ENCODE assay signal across 30 cellular contexts in the genomic region with DNA sequence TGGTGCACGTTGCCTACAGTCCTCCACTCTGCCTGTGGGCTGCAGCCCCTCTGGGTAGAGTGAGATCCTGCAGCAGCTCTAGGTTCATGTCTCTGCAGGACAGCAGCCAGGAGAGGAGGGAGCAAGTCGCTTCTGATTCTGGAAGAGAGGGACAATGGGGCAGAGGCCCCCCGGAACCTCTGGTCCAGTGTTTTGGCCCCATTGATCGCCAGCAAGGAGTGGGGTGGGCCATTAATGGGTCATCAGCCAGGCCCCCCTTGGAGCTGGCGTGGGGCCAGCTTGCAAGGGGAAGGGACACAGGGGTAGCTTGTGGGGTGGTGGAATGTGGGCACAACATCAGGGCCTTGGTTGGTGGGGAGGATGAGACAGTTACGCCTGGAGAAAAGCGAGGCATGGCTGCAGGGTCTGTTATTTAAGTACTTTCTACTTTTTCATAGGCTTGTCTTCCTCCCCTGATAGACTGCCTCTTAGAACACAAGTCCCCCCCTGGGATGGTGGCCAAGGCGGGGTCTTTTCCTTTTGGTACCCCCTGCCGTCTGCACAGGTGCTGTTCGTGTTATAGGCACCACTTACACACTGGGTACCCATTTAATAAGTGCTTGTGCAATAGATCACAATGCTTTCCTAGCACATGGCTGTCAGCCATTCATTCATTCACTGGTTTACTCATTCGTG. TPM values are rescaled to one million over a fixed set of nuclear protein-coding genes. Genes with fewer than 3 reads are reported as not detected.
A peak's percentile ranks its signal among the peaks of the same experiment; 100 is the strongest.
DNase-seq lines count a peak whose midpoint lies in the region; FAIRE-seq and TF ChIP-seq lines count a peak whose summit lies in the region.
"Had no signal": no experiment of that assay in that cellular context is flagged by ENCODE, and none has a peak within 500 bp of the region (broad histone marks: within the 10 kb centered on the region; RNA-seq: fewer than 3 reads in every experiment).

No MANE protein-coding gene starts in this region.

- no peak for TF ChIP-seq POLR2A in testis (IDR thresholded peaks at IDR 0.05)

- intact Hi-C loops in testis (cut with DNase I; ENCODE audit: low total_unique reads), result no loop called here

- no peaks in the 10 kb centered on the region for H3K27me3 ChIP-seq in testis
- H3K27me3 ChIP-seq: ascending aorta, cardiac muscle cell had no signal

- CTCF ChIA-PET in activated naive CD4-positive, alpha-beta T cell treated with anti-CD3 and anti-CD28 coated beads, Interleukin-2, amount 10 ng/mL, durations not matched to agents 7 days and 5 days (lab: Charles Lee), result no interaction called here

- TF ChIP-seq CTCF in coronary artery (IDR thresholded peaks at IDR 0.05), result no peak
- TF ChIP-seq CTCF in testis (IDR thresholded peaks at IDR 0.05), result no peak

- no peak overlapping the region for H3K27ac Mint-ChIP-seq in activated naive CD4-positive, alpha-beta T cell treated with anti-CD3 and anti-CD28 coated beads, Interleukin-2, amount 10 ng/mL, durations not matched to agents 7 days and 5 days
- H3K27ac Mint-ChIP-seq: activated CD4-positive, alpha-beta T cell treated with anti-CD3 and anti-CD28 coated beads, Interleukin-2, amount 10 ng/mL, durations not matched to agents 24 days and 14 days; activated naive CD8-positive, alpha-beta T cell; CD4-positive, alpha-beta memory T cell; immature natural killer cell; nephron progenitor cell; T-helper 2 cell treated with Interferon-gamma antibody and Interleukin-4, amounts not matched to agents 5 μg/mL and 100 μg/mL, for 36 hours had no signal

- H3K4me3 ChIP-seq in coronary artery, result no peak overlapping the region
- no peak overlapping the region for H3K4me3 ChIP-seq in testis
- H3K4me3 ChIP-seq: A549, ascending aorta, cardiac muscle cell, esophagus muscularis mucosa, lung had no signal

- H3K27me3 Mint-ChIP-seq in activated naive CD4-positive, alpha-beta T cell treated with anti-CD3 and anti-CD28 coated beads, Interleukin-2, amount 10 ng/mL, durations not matched to agents 7 days and 5 days, result peaks cover 5% of the 10 kb centered on the region
- H3K27me3 Mint-ChIP-seq: activated CD4-positive, alpha-beta T cell treated with anti-CD3 and anti-CD28 coated beads, Interleukin-2, amount 10 ng/mL, durations not matched to agents 24 days and 14 days had no signal

- no peak overlapping the region for H3K27ac ChIP-seq in coronary artery
- H3K27ac ChIP-seq in testis, result no peak overlapping the region
- H3K27ac ChIP-seq: ascending aorta, cardiac muscle cell, esophagus muscularis mucosa, foreskin keratinocyte, parathyroid adenoma had no signal

- no peak overlapping the region for H3K4me3 Mint-ChIP-seq in activated naive CD4-positive, alpha-beta T cell treated with anti-CD3 and anti-CD28 coated beads, Interleukin-2, amount 10 ng/mL, durations not matched to agents 7 days and 5 days
- H3K4me3 Mint-ChIP-seq: activated CD4-positive, alpha-beta T cell treated with anti-CD3 and anti-CD28 coated beads, Interleukin-2, amount 10 ng/mL, durations not matched to agents 24 days and 14 days; activated naive CD8-positive, alpha-beta T cell; CD4-positive, alpha-beta memory T cell; immature natural killer cell; nephron progenitor cell; T-helper 2 cell treated with Interferon-gamma antibody and Interleukin-4, amounts not matched to agents 5 μg/mL and 100 μg/mL, for 36 hours had no signal

- peaks cover 10% of the 10 kb centered on the region for H3K4me1 ChIP-seq in testis
- H3K4me1 ChIP-seq: ascending aorta, esophagus muscularis mucosa, foreskin keratinocyte, parathyroid adenoma had no signal

- peaks cover 2% of the 10 kb centered on the region for H3K9me3 Mint-ChIP-seq in activated naive CD4-positive, alpha-beta T cell treated with anti-CD3 and anti-CD28 coated beads, Interleukin-2, amount 10 ng/mL, durations not matched to agents 7 days and 5 days
- H3K9me3 Mint-ChIP-seq: activated CD4-positive, alpha-beta T cell treated with anti-CD3 and anti-CD28 coated beads, Interleukin-2, amount 10 ng/mL, durations not matched to agents 24 days and 14 days; nephron progenitor cell; T-helper 2 cell treated with Interferon-gamma antibody and Interleukin-4, amounts not matched to agents 5 μg/mL and 100 μg/mL, for 36 hours had no signal

- FAIRE-seq in frontal cortex (lab: Jason Lieb, UNC), result no peak
- FAIRE-seq: A549 had no signal

- peak; percentile 10 for DNase-seq in activated naive CD4-positive, alpha-beta T cell treated with anti-CD3 and anti-CD28 coated beads, Interleukin-2, amount 10 ng/mL, durations not matched to agents 7 days and 5 days
- DNase-seq in activated naive CD4-positive, alpha-beta T cell treated with anti-CD3 and anti-CD28 coated beads, Interleukin-2, amount 50 U/mL, for 16 hours, result no peak
- DNase-seq in coronary artery (ENCODE audit: low spot score), result peak; percentile 62
- DNase-seq in mesenteric fat pad (ENCODE audit: low spot score), result peak; percentile 80
- peak; percentile 5 for DNase-seq in testis
- DNase-seq in frontal cortex (ENCODE audit: low spot score in 2 of 2), result no peak
- no peak for DNase-seq in KG1 (lab: John Stamatoyannopoulos, UW)
- DNase-seq in inferior parietal cortex (ENCODE audit: extremely low spot score), result no peak
- DNase-seq: activated CD4-positive, alpha-beta T cell treated with anti-CD3 and anti-CD28 coated beads, Interleukin-2, amount 10 ng/mL, durations not matched to agents 24 days and 14 days; AML-193; CD4-positive, alpha-beta memory T cell; cortex of kidney; foreskin keratinocyte; immature natural killer cell; NCI-H1105 treated with DMSO at 0.1 percent for 48 hours; NCI-H2081; NCI-H446; nephron progenitor cell; stimulated activated CD4-positive, alpha-beta T cell treated with anti-CD3 and anti-CD28 coated beads, Interleukin-15, amount 100 ng/mL, for 24 hours; stimulated activated naive CD4-positive, alpha-beta T cell had no signal

- H3K9me3 ChIP-seq in testis, result no peaks in the 10 kb centered on the region
- H3K9me3 ChIP-seq: A549, ascending aorta, esophagus muscularis mucosa had no signal

- no peaks in the 10 kb centered on the region for H3K4me1 Mint-ChIP-seq in activated naive CD4-positive, alpha-beta T cell treated with anti-CD3 and anti-CD28 coated beads, Interleukin-2, amount 10 ng/mL, durations not matched to agents 7 days and 5 days
- H3K4me1 Mint-ChIP-seq: activated CD4-positive, alpha-beta T cell treated with anti-CD3 and anti-CD28 coated beads, Interleukin-2, amount 10 ng/mL, durations not matched to agents 24 days and 14 days; CD4-positive, alpha-beta memory T cell had no signal

- H3K36me3 Mint-ChIP-seq in activated naive CD4-positive, alpha-beta T cell treated with anti-CD3 and anti-CD28 coated beads, Interleukin-2, amount 10 ng/mL, durations not matched to agents 7 days and 5 days, result no peaks in the 10 kb centered on the region
- H3K36me3 Mint-ChIP-seq: activated naive CD8-positive, alpha-beta T cell; CD4-positive, alpha-beta memory T cell; immature natural killer cell had no signal

- 89 to 90% methylated on average over 9 of the region's 11 CpGs for WGBS in testis, 2 donors

- H3K36me3 ChIP-seq in testis (ENCODE audit: low read depth, missing control alignments), result no peaks in the 10 kb centered on the region
- H3K36me3 ChIP-seq: ascending aorta, cardiac muscle cell, esophagus muscularis mucosa had no signal

RNA-seq across cellular contexts. Expression of gene INHBB, which starts 44.6 kb away (rescaled TPM):
- 54.8 TPM for total RNA-seq in mesenteric fat pad
- total RNA-seq in testis, result 100 to 1,000 TPM in 1 of 2 donors, 10 to 100 TPM in 1; 55.4 to 123 TPM
- 46.1 TPM for polyA plus RNA-seq in testis (ENCODE audit: insufficient read depth, low read depth, low replicate concordance)
- total RNA-seq in frontal cortex, result 3.3 TPM
- total RNA-seq: activated CD4-positive, alpha-beta T cell treated with anti-CD3 and anti-CD28 coated beads, Interleukin-2, amount 10 ng/mL, durations not matched to agents 24 days and 14 days; cardiac muscle cell; CD4-positive, alpha-beta memory T cell; foreskin keratinocyte; HT-29; OCI-LY7 had no signal
- polyA plus RNA-seq: cardiac muscle cell; CD4-positive, alpha-beta memory T cell; foreskin keratinocyte; immature natural killer cell had no signal

Comparison
In these comparisons a context has a peak if more than half of its experiments do, and no peak if none do; other contexts are left out.
1. DNase-seq: peak in activated naive CD4-positive, alpha-beta T cell treated with anti-CD3 and anti-CD28 coated beads, Interleukin-2, amount 10 ng/mL, durations not matched to agents 7 days and 5 days (single experiment), coronary artery (single experiment), mesenteric fat pad (single experiment) and testis (single experiment); none in activated naive CD4-positive, alpha-beta T cell treated with anti-CD3 and anti-CD28 coated beads, Interleukin-2, amount 50 U/mL, for 16 hours (single experiment), frontal cortex (0 of 2), KG1 (single experiment) and inferior parietal cortex (single experiment).
2. RNA of gene INHBB, which starts 44.6 kb away (total RNA-seq): 55.4 to 123 TPM in testis and 54.8 TPM in mesenteric fat pad (single experiment); 3.3 TPM in frontal cortex (single experiment); every median in the first group is over 10 times any median in the second.